ENCODE assay signal across 29 cellular contexts in the genomic region with DNA sequence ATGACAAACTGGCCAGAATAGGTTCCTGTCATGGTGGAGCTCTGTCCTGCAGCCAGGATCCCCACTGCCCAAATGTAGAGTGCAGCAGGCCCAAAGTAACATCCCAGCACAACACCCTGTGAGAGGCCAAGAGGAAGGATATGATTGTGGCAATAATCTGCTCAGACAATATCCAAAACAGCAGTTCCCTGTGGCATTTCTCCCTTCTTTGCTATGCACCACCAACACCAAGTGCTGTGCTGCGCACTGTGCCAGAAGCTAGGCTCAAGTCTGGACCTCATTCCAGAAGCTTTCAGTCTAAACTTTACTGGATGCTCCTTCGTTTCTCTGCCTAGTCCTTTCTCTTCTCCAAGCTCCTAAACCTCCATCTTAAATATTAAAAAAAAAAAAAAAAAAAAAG. TPM values are rescaled to one million over a fixed set of nuclear protein-coding genes. Genes with fewer than 3 reads are reported as not detected.
DNase-seq lines count a peak whose midpoint lies in the region; ATAC-seq and TF ChIP-seq lines count a peak whose summit lies in the region.
"Had no signal": no experiment of that assay in that cellular context is flagged by ENCODE, and none has a peak within 500 bp of the region (broad histone marks: within the 10 kb centered on the region; RNA-seq: fewer than 3 reads in every experiment).

No MANE protein-coding gene starts in this region.

- H3K27me3 ChIP-seq in right atrium auricular region, result no peaks in the 10 kb centered on the region
- H3K27me3 ChIP-seq in thyroid gland, result no peaks in the 10 kb centered on the region
- no peaks in the 10 kb centered on the region for H3K27me3 ChIP-seq in Peyer's patch
- H3K27me3 ChIP-seq: BLaER1 treated with 17β-estradiol and CSF1 and Interleukin-3, amounts not matched to agents 10 nM and 100 nM; left lung had no signal

- ATAC-seq in Right ventricle myocardium superior (ENCODE audit: poor library complexity), result peak; percentile 27
- ATAC-seq in WTC11, result no peak
- ATAC-seq: A549; activated CD8-positive, alpha-beta memory T cell treated with anti-CD3 and anti-CD28 coated beads, Interleukin-2, amount 10 ng/mL, durations not matched to agents 7 days and 5 days; GM12878; left lung; mucosa of descending colon had no signal

- no peak overlapping the region for H3K4me3 Mint-ChIP-seq in WTC11
- no peak overlapping the region for H3K4me3 Mint-ChIP-seq in type B pancreatic cell
- H3K4me3 Mint-ChIP-seq: activated CD8-positive, alpha-beta memory T cell treated with anti-CD3 and anti-CD28 coated beads, Interleukin-2, amount 10 ng/mL, durations not matched to agents 7 days and 5 days; activated naive CD4-positive, alpha-beta T cell treated with anti-CD3 and anti-CD28 coated beads for 36 hours had no signal

- H3K4me1 Mint-ChIP-seq in WTC11 (no peaks in the 10 kb centered on the region), type B pancreatic cell (ENCODE audit: unreplicated experiment) (no peaks in the 10 kb centered on the region)

- no peak overlapping the region for H3K27ac ChIP-seq in right atrium auricular region
- H3K27ac ChIP-seq in thyroid gland, result peak overlapping the region; percentile 43 to 73 (median 61)
- no peak overlapping the region for H3K27ac ChIP-seq in Peyer's patch
- H3K27ac ChIP-seq: A549; BLaER1 treated with 17β-estradiol and CSF1 and Interleukin-3, amounts not matched to agents 10 nM and 100 nM; left lung; parathyroid adenoma; VCaP had no signal

- no peak overlapping the region for H3K4me3 ChIP-seq in right atrium auricular region
- no peak overlapping the region for H3K4me3 ChIP-seq in choroid plexus epithelial cell (ENCODE audit: low read depth, low read length)
- H3K4me3 ChIP-seq in thyroid gland (replicated peaks in 1 of 3), result no peak overlapping the region
- no peak overlapping the region for H3K4me3 ChIP-seq in Peyer's patch
- H3K4me3 ChIP-seq: A549; BLaER1 treated with 17β-estradiol and CSF1 and Interleukin-3, amounts not matched to agents 10 nM and 100 nM; GM12878; left lung; mucosa of descending colon had no signal

- TF ChIP-seq CTCF in right atrium auricular region (IDR thresholded peaks at IDR 0.05) (no peak), choroid plexus epithelial cell (conservative IDR thresholded peaks at IDR 0.05; ENCODE audit: low read depth, low read length) (no peak), thyroid gland (IDR thresholded peaks at IDR 0.05) (no peak), Peyer's patch (IDR thresholded peaks at IDR 0.05) (no peak), WTC11 (IDR thresholded peaks at IDR 0.05) (no peak), type B pancreatic cell (conservative IDR thresholded peaks at IDR 0.05) (no peak)

- H3K27me3 Mint-ChIP-seq in WTC11 (ENCODE audit: low read depth) (no peaks in the 10 kb centered on the region), type B pancreatic cell (no peaks in the 10 kb centered on the region)
- H3K27me3 Mint-ChIP-seq: activated CD8-positive, alpha-beta memory T cell treated with anti-CD3 and anti-CD28 coated beads, Interleukin-2, amount 10 ng/mL, durations not matched to agents 7 days and 5 days had no signal

- H3K4me1 ChIP-seq in right atrium auricular region, result no peaks in the 10 kb centered on the region
- peaks cover 17 to 30% of the 10 kb centered on the region in 2 donors for H3K4me1 ChIP-seq in thyroid gland
- H3K4me1 ChIP-seq in Peyer's patch, result no peaks in the 10 kb centered on the region
- H3K4me1 ChIP-seq: A549, left lung, parathyroid adenoma had no signal

- H3K36me3 Mint-ChIP-seq in WTC11, result peaks cover 68% of the 10 kb centered on the region
- peaks cover 23% of the 10 kb centered on the region for H3K36me3 Mint-ChIP-seq in type B pancreatic cell

- DNase-seq in Right ventricle myocardium superior, result peak; percentile 59
- no peak for DNase-seq in right atrium auricular region (ENCODE audit: low spot score)
- peak; percentile 47 for DNase-seq in choroid plexus epithelial cell (ENCODE audit: low read depth)
- peak; percentile 28 for DNase-seq in iris pigment epithelial cell (ENCODE audit: low read depth)
- DNase-seq in thyroid gland, result peak; percentile 89 to 91
- DNase-seq in Peyer's patch, result no peak
- no peak for DNase-seq in WTC11 (ENCODE audit: low spot score)
- DNase-seq in type B pancreatic cell (ENCODE audit: extremely low spot score, unreplicated experiment), result no peak
- DNase-seq: activated CD4-positive, alpha-beta T cell treated with anti-CD3 and anti-CD28 coated beads, Interleukin-2, amount 50 U/mL, for 1 hour; activated CD8-positive, alpha-beta memory T cell treated with anti-CD3 and anti-CD28 coated beads, Interleukin-2, amount 10 ng/mL, durations not matched to agents 7 days and 5 days; activated naive CD4-positive, alpha-beta T cell treated with anti-CD3 and anti-CD28 coated beads for 36 hours; COR-L47; DND-41; left lung; mucosa of descending colon; MV-4-11; NCI-H146; NCI-H2171; RPMI8226; stimulated activated CD4-positive, alpha-beta T cell treated with anti-CD3 and anti-CD28 coated beads, Interleukin-1b, Interleukin-23, amount 100 ng/mL, for 48 hours had no signal

- H3K9me3 ChIP-seq in right atrium auricular region, result no peaks in the 10 kb centered on the region
- H3K9me3 ChIP-seq in thyroid gland, result no peaks in the 10 kb centered on the region
- H3K9me3 ChIP-seq in Peyer's patch, result no peaks in the 10 kb centered on the region
- H3K9me3 ChIP-seq: A549; BLaER1 treated with 17β-estradiol and CSF1 and Interleukin-3, amounts not matched to agents 10 nM and 100 nM; left lung; mucosa of descending colon had no signal

- H3K36me3 ChIP-seq in right atrium auricular region (peaks cover 86% of the 10 kb centered on the region), thyroid gland (peaks cover 44 to 45% of the 10 kb centered on the region in 2 donors), Peyer's patch (peaks cover 0 to 89% (median 0%) of the 10 kb centered on the region in 3 donors)

- POLR2A ChIA-PET in WTC11 (lab: Charles Lee), result no interaction called here

- 5 to 8% methylated on average over 2 of the region's 2 CpGs for WGBS in thyroid gland, 2 donors

- CTCF ChIA-PET in WTC11 (lab: Charles Lee), result interaction anchor here (0.7 kb wide), 1 partner anchor 908 kb away, joined by 3 read pairs; a partner anchor contains a TSS

- no peak for TF ChIP-seq POLR2A in thyroid gland (IDR thresholded peaks at IDR 0.05)
- TF ChIP-seq POLR2A in Peyer's patch (IDR thresholded peaks at IDR 0.05), result no peak

- H3K9me3 Mint-ChIP-seq in WTC11 (no peaks in the 10 kb centered on the region), type B pancreatic cell (no peaks in the 10 kb centered on the region)
- H3K9me3 Mint-ChIP-seq: activated naive CD4-positive, alpha-beta T cell treated with anti-CD3 and anti-CD28 coated beads for 36 hours had no signal

- intact Hi-C loops in Right ventricle myocardium superior (cut with DNase I), result no loop called here
- intact Hi-C loops in thyroid gland (cut with DNase I), result no loop called here

- H3K27ac Mint-ChIP-seq in WTC11 (no peak overlapping the region), type B pancreatic cell (no peak overlapping the region)
- H3K27ac Mint-ChIP-seq: activated CD8-positive, alpha-beta memory T cell treated with anti-CD3 and anti-CD28 coated beads, Interleukin-2, amount 10 ng/mL, durations not matched to agents 7 days and 5 days; activated naive CD4-positive, alpha-beta T cell treated with anti-CD3 and anti-CD28 coated beads for 36 hours had no signal

TF ChIP-seq in WTC11, 78 proteins besides CTCF, POLR2A, EP300 and RAD21 (continues in another document):
- TF ChIP-seq NFE2L1 (CRISPR knock-in tag; IDR thresholded peaks at IDR 0.05) (no peak), PRRX2 (CRISPR knock-in tag; IDR thresholded peaks at IDR 0.05) (no peak)
- TF ChIP-seq, protein P1, sequence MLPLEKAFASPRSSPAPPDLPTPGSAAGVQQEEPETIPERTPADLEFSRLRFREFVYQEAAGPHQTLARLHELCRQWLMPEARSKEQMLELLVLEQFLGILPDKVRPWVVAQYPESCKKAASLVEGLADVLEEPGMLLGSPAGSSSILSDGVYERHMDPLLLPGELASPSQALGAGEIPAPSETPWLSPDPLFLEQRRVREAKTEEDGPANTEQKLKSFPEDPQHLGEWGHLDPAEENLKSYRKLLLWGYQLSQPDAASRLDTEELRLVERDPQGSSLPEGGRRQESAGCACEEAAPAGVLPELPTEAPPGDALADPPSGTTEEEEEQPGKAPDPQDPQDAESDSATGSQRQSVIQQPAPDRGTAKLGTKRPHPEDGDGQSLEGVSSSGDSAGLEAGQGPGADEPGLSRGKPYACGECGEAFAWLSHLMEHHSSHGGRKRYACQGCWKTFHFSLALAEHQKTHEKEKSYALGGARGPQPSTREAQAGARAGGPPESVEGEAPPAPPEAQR (CRISPR knock-in tag; IDR thresholded peaks at IDR 0.05), result no peak
- TF ChIP-seq, protein P2, sequence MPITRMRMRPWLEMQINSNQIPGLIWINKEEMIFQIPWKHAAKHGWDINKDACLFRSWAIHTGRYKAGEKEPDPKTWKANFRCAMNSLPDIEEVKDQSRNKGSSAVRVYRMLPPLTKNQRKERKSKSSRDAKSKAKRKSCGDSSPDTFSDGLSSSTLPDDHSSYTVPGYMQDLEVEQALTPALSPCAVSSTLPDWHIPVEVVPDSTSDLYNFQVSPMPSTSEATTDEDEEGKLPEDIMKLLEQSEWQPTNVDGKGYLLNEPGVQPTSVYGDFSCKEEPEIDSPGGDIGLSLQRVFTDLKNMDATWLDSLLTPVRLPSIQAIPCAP (CRISPR knock-in tag; IDR thresholded peaks at IDR 0.05), result no peak
- TF ChIP-seq, protein P3, sequence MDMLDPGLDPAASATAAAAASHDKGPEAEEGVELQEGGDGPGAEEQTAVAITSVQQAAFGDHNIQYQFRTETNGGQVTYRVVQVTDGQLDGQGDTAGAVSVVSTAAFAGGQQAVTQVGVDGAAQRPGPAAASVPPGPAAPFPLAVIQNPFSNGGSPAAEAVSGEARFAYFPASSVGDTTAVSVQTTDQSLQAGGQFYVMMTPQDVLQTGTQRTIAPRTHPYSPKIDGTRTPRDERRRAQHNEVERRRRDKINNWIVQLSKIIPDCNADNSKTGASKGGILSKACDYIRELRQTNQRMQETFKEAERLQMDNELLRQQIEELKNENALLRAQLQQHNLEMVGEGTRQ (CRISPR knock-in tag; IDR thresholded peaks at IDR 0.05), result no peak

RNA-seq across cellular contexts. Expression of a gene that starts 33.4 kb away (rescaled TPM):
- total RNA-seq in Right ventricle myocardium superior, result 23.7 TPM
- total RNA-seq in right atrium auricular region, result 10 to 100 TPM; 25.5 to 40.9 TPM
- 100 to 1,000 TPM; 100 to 163 (median 140) TPM for total RNA-seq in thyroid gland
- total RNA-seq in Peyer's patch, result 10 to 100 TPM; 37.1 to 57.4 (median 50.0) TPM
- total RNA-seq in WTC11 (2021), result 48.6 to 58.0 TPM (median 54.6 TPM) in 3 replicates
- total RNA-seq in type B pancreatic cell (ENCODE audit: low replicate concordance), result 56.3 and 62.9 TPM in 2 replicates

RNA-seq across cellular contexts. Expression of a gene that starts 40.5 kb away (rescaled TPM):
- total RNA-seq in Right ventricle myocardium superior, result not detected
- not detected for total RNA-seq in right atrium auricular region
- not detected for total RNA-seq in thyroid gland
- not detected for total RNA-seq in Peyer's patch
- not detected in 3 replicates for total RNA-seq in WTC11 (2021)
- total RNA-seq in type B pancreatic cell (ENCODE audit: low replicate concordance), result not detected in 2 replicates
- total RNA-seq: activated CD8-positive, alpha-beta memory T cell treated with anti-CD3 and anti-CD28 coated beads, Interleukin-2, amount 10 ng/mL, durations not matched to agents 7 days and 5 days; activated naive CD4-positive, alpha-beta T cell treated with anti-CD3 and anti-CD28 coated beads for 36 hours; dermis microvascular lymphatic vessel endothelial cell; fibroblast of villous mesenchyme; GM12878; H4; left lung; mucosa of descending colon; skeletal muscle tissue had no signal

RNA-seq across cellular contexts. Expression of a gene that starts 55.3 kb away (rescaled TPM):
- total RNA-seq in Right ventricle myocardium superior (19.7 TPM), right atrium auricular region (10 to 100 TPM; 22.8 to 27.2 TPM), thyroid gland (100 to 1,000 TPM in 2 of 4 donors, 10 to 100 TPM in 2; 62.9 to 106 (median 86.7) TPM), Peyer's patch (100 to 1,000 TPM in 2 of 4 donors, 10 to 100 TPM in 2; 55.3 to 155 (median 91.4) TPM), WTC11 (2021) (43.3 to 45.9 TPM (median 45.8 TPM) in 3 replicates), type B pancreatic cell (ENCODE audit: low replicate concordance) (67.8 and 68.7 TPM in 2 replicates)

Comparison
In these comparisons a context has a peak if more than half of its experiments do, and no peak if none do; other contexts are left out.
1. DNase-seq: peak in Right ventricle myocardium superior (single experiment), choroid plexus epithelial cell (single experiment), iris pigment epithelial cell (single experiment) and thyroid gland (2 of 2); none in right atrium auricular region (single experiment), Peyer's patch (0 of 3), WTC11 (single experiment) and type B pancreatic cell (single experiment).
2. H3K27ac ChIP-seq: peak in thyroid gland (3 of 3); none in right atrium auricular region (0 of 2) and Peyer's patch (0 of 4).